ENCODE assay signal across 31 cellular contexts in genomic region chr11:72204865-72205264, GRCh38. TPM values are rescaled to one million over a fixed set of nuclear protein-coding genes. Genes with fewer than 3 reads are reported as not detected.
"Had no signal": no experiment of that assay in that cellular context is flagged by ENCODE, and none has a peak within 500 bp of the region (broad histone marks: within the 10 kb centered on the region; RNA-seq: fewer than 3 reads in every experiment).

No MANE protein-coding gene starts in this region.

- H3K27me3 ChIP-seq: gastroesophageal sphincter, hepatocyte, ovary, sigmoid colon, upper lobe of left lung, vagina had no signal

- ATAC-seq: activated CD4-positive, alpha-beta T cell treated with anti-CD3 and anti-CD28 coated beads for 36 hours; activated T-cell treated with anti-CD3 and anti-CD28 coated beads, Interleukin-2, amount 50 U/mL, for 72 hours; gastroesophageal sphincter; natural killer cell treated with Interleukin-12 subunit alpha and Interleukin-12 subunit beta and Interleukin-15 and Interleukin-18, amount 100 ng/mL, for 72 hours; stimulated activated effector memory CD8-positive, alpha-beta T cell treated with anti-CD3 and anti-CD28 coated beads, Interleukin-12 subunit alpha, Interleukin-12 subunit beta, amount 100 ng/mL, for 72 hours had no signal

- H3K27ac ChIP-seq: esophagus muscularis mucosa, gastroesophageal sphincter, hepatocyte, left ventricle myocardium inferior, ovary, sigmoid colon, thoracic aorta, upper lobe of left lung, vagina had no signal

- H3K4me3 ChIP-seq: esophagus muscularis mucosa, gastroesophageal sphincter, hepatocyte, left ventricle myocardium inferior, lung, ovary, sigmoid colon, thoracic aorta, upper lobe of left lung, vagina had no signal

- H3K4me2 ChIP-seq: hepatocyte had no signal

- H3K36me3 ChIP-seq: esophagus muscularis mucosa, gastroesophageal sphincter, left ventricle myocardium inferior, ovary, sigmoid colon, thoracic aorta, upper lobe of left lung, vagina had no signal

- H3K4me1 ChIP-seq: esophagus muscularis mucosa, gastroesophageal sphincter, sigmoid colon, upper lobe of left lung, vagina had no signal

- FAIRE-seq: bronchial epithelial cell, small intestine had no signal

- H3K79me2 ChIP-seq: hepatocyte had no signal

- DNase-seq: activated CD4-positive, alpha-beta T cell treated with anti-CD3 and anti-CD28 coated beads for 36 hours; activated CD4-positive, alpha-beta T cell treated with anti-CD3 and anti-CD28 coated beads, Interleukin-2, amount 50 U/mL, for 4 hours; activated CD4-positive, CD25-positive, alpha-beta regulatory T cell; activated naive CD4-positive, alpha-beta T cell treated with Interleukin-2 at 50 U/mL for 16 hours; activated T-cell treated with anti-CD3 and anti-CD28 coated beads for 4 hours; activated T-cell treated with anti-CD3 and anti-CD28 coated beads, Interleukin-2, amount 50 U/mL, for 72 hours; anterior cingulate cortex; cortex of kidney; islet precursor cell; left ventricle myocardium inferior; mesendoderm; ovary; retina; sigmoid colon; small intestine; stimulated activated CD4-positive, alpha-beta T cell treated with anti-CD3 and anti-CD28 coated beads, Interleukin-4, amount 100 ng/mL, for 24 hours; T-helper 1 cell; upper lobe of left lung had no signal

- H2AFZ ChIP-seq: hepatocyte had no signal

- H3K9me3 ChIP-seq: ovary, sigmoid colon, upper lobe of left lung, vagina had no signal

RNA-seq across cellular contexts. Expression of gene FOLR2, which starts 11.7 kb away (rescaled TPM):
- total RNA-seq: activated CD4-positive, alpha-beta T cell treated with anti-CD3 and anti-CD28 coated beads for 36 hours; activated T-cell treated with anti-CD3 and anti-CD28 coated beads, Interleukin-2, amount 50 U/mL, for 72 hours; bronchial epithelial cell; endodermal cell; natural killer cell treated with Interleukin-12 subunit alpha and Interleukin-12 subunit beta and Interleukin-15 and Interleukin-18, amount 100 ng/mL, for 72 hours; progenitor cell of endocrine pancreas had no signal

RNA-seq across cellular contexts. Expression of gene FOLR1, which starts 12.9 kb away (rescaled TPM):
- total RNA-seq: activated CD4-positive, alpha-beta T cell treated with anti-CD3 and anti-CD28 coated beads for 36 hours; activated T-cell treated with anti-CD3 and anti-CD28 coated beads, Interleukin-2, amount 50 U/mL, for 72 hours; mononuclear cell; natural killer cell treated with Interleukin-12 subunit alpha and Interleukin-12 subunit beta and Interleukin-15 and Interleukin-18, amount 100 ng/mL, for 72 hours; subcutaneous adipose tissue; thoracic aorta; vagina had no signal

RNA-seq across cellular contexts. Expression of gene PHOX2A, which starts 39.1 kb away (rescaled TPM):
- total RNA-seq: activated CD4-positive, alpha-beta T cell treated with anti-CD3 and anti-CD28 coated beads for 36 hours; activated T-cell treated with anti-CD3 and anti-CD28 coated beads, Interleukin-2, amount 50 U/mL, for 72 hours; bronchial epithelial cell; hepatocyte; left ventricle myocardium inferior; lung; mononuclear cell; natural killer cell treated with Interleukin-12 subunit alpha and Interleukin-12 subunit beta and Interleukin-15 and Interleukin-18, amount 100 ng/mL, for 72 hours; ovary; progenitor cell of endocrine pancreas; subcutaneous adipose tissue; thoracic aorta; upper lobe of left lung had no signal
- polyA plus RNA-seq: hepatocyte, lung, ovary had no signal
